In the genomic region with DNA sequence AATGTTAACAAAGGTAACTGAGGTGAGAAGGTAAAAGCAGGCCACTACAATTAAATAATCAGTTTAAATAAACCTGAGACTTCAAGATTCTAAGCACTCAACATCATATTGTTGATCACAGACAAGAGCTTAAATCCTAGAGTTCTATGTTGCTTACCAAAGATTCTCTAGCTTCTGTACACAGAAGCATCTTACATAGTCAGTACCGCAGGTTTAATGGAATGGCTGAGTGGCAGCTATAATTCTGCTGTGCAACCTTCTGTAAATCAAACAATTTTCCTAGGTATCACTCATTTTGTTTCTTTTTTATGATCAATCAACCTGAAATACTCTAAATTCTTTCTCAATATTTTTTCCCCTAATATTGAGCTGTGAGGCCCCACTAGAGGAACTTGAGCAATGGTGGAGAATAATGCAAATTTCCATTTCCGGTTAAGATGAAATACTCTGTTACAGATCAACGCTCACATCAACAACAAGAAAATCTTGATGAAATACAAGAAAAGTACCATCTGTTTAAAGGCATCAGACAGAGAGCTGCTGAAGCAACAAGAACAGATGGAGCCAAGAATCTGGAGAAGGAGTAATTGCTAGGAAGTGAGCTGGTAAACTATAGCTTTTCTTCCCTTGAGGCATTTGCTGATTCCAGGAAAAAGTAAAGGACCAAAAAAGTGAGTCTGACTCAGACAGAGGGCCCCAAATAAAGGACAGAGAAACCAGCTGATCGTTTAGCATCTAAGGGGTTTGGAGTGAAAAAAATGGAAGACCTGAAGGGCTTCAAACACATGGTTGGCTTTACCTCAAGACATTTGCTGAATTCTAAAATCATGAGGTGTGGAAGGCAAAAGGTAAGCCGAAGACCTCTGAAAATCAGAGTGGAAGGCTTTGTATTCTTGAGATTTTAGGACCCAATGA, we compare ENCODE assay signal across 10 cellular contexts. TPM values are rescaled to one million over a fixed set of nuclear protein-coding genes. Genes with fewer than 3 reads are reported as not detected.
A peak's percentile ranks its signal among the peaks of the same experiment; 100 is the strongest.
DNase-seq lines count a peak whose midpoint lies in the region; ATAC-seq and TF ChIP-seq lines count a peak whose summit lies in the region.
"Had no signal": no experiment of that assay in that cellular context is flagged by ENCODE, and none has a peak within 500 bp of the region (broad histone marks: within the 10 kb centered on the region; RNA-seq: fewer than 3 reads in every experiment).

No MANE protein-coding gene starts in this region.

- H3K36me3 ChIP-seq in CD4-positive, CD25-positive, alpha-beta regulatory T cell (ENCODE audit: control insufficient read depth, insufficient read depth, low read length), result peaks cover 24% of the 10 kb centered on the region

- no peaks in the 10 kb centered on the region for H3K27me3 ChIP-seq in CD4-positive, CD25-positive, alpha-beta regulatory T cell (ENCODE audit: control insufficient read depth, insufficient read depth, low read length)
- no peaks in the 10 kb centered on the region for H3K27me3 ChIP-seq in CD4-positive, alpha-beta T cell (ENCODE audit: control insufficient read depth, insufficient read depth, low read length)

- peak in 1 of 2 donors; percentile 37 for ATAC-seq in CD4-positive, CD25-positive, alpha-beta regulatory T cell (ENCODE audit: low read depth in 2 of 2)
- peak; percentile 94 for ATAC-seq in GM19328 (IDR thresholded peaks at IDR 0.05; ENCODE audit: unreplicated experiment)
- peak; percentile 93 for ATAC-seq in HG03066 (IDR thresholded peaks at IDR 0.05; ENCODE audit: low read depth, unreplicated experiment)
- ATAC-seq in CD4-positive, alpha-beta T cell (ENCODE audit: poor library complexity), result no peak
- ATAC-seq: PC-3 had no signal

- H3K4me3 ChIP-seq in CD4-positive, CD25-positive, alpha-beta regulatory T cell (ENCODE audit: low read depth, low read length), result no peak overlapping the region
- no peak overlapping the region for H3K4me3 ChIP-seq in cardiac fibroblast (replicated peaks in 1 of 2; ENCODE audit: low read depth in 2 of 2, low read length in 2 of 2)

- CTCF ChIA-PET in CD4-positive, alpha-beta T cell (lab: Charles Lee), result interaction anchor here (0.5 kb wide), 1 partner anchor 10 kb away, joined by 5 read pairs; no protein-coding TSS in a partner anchor

- POLR2A ChIA-PET in CD4-positive, alpha-beta T cell (lab: Charles Lee), result interaction anchor here (0.6 kb wide), 1 partner anchor 60 kb away, joined by 3 read pairs; no protein-coding TSS in a partner anchor

- H3K27ac ChIP-seq in CD4-positive, CD25-positive, alpha-beta regulatory T cell (ENCODE audit: insufficient read depth, low read length, poor library complexity, severe bottlenecking), result no peak overlapping the region
- H3K27ac ChIP-seq in CD4-positive, alpha-beta T cell (ENCODE audit: low read depth, low read length), result no peak overlapping the region

- intact Hi-C loops in CD4-positive, alpha-beta T cell (cut with DNase I, micrococcal nuclease), result no loop called here

- no peak for DNase-seq in CD4-positive, CD25-positive, alpha-beta regulatory T cell
- DNase-seq in cardiac fibroblast (ENCODE audit: low read depth in 2 of 2) (peak; percentile 70 to 86), NCI-H526 (lab: John Stamatoyannopoulos, UW) (no peak), superior temporal gyrus (ENCODE audit: extremely low spot score) (no peak), HUDEP-2 (lab: John Stamatoyannopoulos, UW; ENCODE audit: unreplicated experiment in 76 of 76) (no peak)
- no peak for DNase-seq in CD4-positive, alpha-beta T cell
- DNase-seq: PC-3; stimulated activated naive CD4-positive, alpha-beta T cell treated with Interleukin-2 at 50 U/mL for 16 hours had no signal

- no peaks in the 10 kb centered on the region for H3K4me1 ChIP-seq in CD4-positive, CD25-positive, alpha-beta regulatory T cell (ENCODE audit: control insufficient read depth, insufficient read depth, low read length, poor library complexity, severe bottlenecking)

- H3K27me3 Mint-ChIP-seq in CD4-positive, CD25-positive, alpha-beta regulatory T cell, result no peaks in the 10 kb centered on the region
- H3K27me3 Mint-ChIP-seq in CD4-positive, alpha-beta T cell, result no peaks in the 10 kb centered on the region

- peaks cover 10 to 22% (median 13%) of the 10 kb centered on the region in 4 donors for H3K4me1 Mint-ChIP-seq in CD4-positive, CD25-positive, alpha-beta regulatory T cell
- peaks cover 6% of the 10 kb centered on the region for H3K4me1 Mint-ChIP-seq in CD4-positive, alpha-beta T cell (ENCODE audit: low read depth)

- no peak for TF ChIP-seq CTCF in cardiac fibroblast (IDR thresholded peaks at IDR 0.05; ENCODE audit: low read depth, low read length)
- no peak for TF ChIP-seq CTCF in CD4-positive, alpha-beta T cell (IDR thresholded peaks at IDR 0.05)

- H3K4me3 Mint-ChIP-seq in CD4-positive, CD25-positive, alpha-beta regulatory T cell, result no peak overlapping the region
- no peak overlapping the region for H3K4me3 Mint-ChIP-seq in CD4-positive, alpha-beta T cell

- peaks cover 24% of the 10 kb centered on the region for H3K36me3 Mint-ChIP-seq in CD4-positive, CD25-positive, alpha-beta regulatory T cell
- peaks cover 79% of the 10 kb centered on the region for H3K36me3 Mint-ChIP-seq in CD4-positive, alpha-beta T cell (ENCODE audit: low read depth)

- no peaks in the 10 kb centered on the region for H3K9me3 Mint-ChIP-seq in CD4-positive, CD25-positive, alpha-beta regulatory T cell
- H3K9me3 Mint-ChIP-seq in CD4-positive, alpha-beta T cell, result no peaks in the 10 kb centered on the region

- no peaks in the 10 kb centered on the region for H3K9me3 ChIP-seq in CD4-positive, CD25-positive, alpha-beta regulatory T cell (ENCODE audit: control insufficient read depth in 2 of 2, low read length in 2 of 2)
- H3K9me3 ChIP-seq in CD4-positive, alpha-beta T cell (ENCODE audit: control insufficient read depth, low read length), result no peaks in the 10 kb centered on the region

- H3K27ac Mint-ChIP-seq in CD4-positive, CD25-positive, alpha-beta regulatory T cell, result peak overlapping the region; percentile 44 to 88 (median 69)
- H3K27ac Mint-ChIP-seq in CD4-positive, alpha-beta T cell, result no peak overlapping the region

RNA-seq across cellular contexts. Expression of a gene that starts 22.6 kb away (rescaled TPM):
- total RNA-seq in CD4-positive, CD25-positive, alpha-beta regulatory T cell, result 62.5 TPM
- 10 to 100 TPM; 23.3 to 33.0 (median 29.4) TPM for polyA plus RNA-seq in CD4-positive, CD25-positive, alpha-beta regulatory T cell
- total RNA-seq in CD4-positive, alpha-beta T cell, result 10 to 100 TPM; 85.9 to 88.6 TPM

RNA-seq across cellular contexts. Expression of a gene that starts 47.1 kb away (rescaled TPM):
- total RNA-seq in CD4-positive, CD25-positive, alpha-beta regulatory T cell, result not detected
- polyA plus RNA-seq in CD4-positive, CD25-positive, alpha-beta regulatory T cell, result under 1 TPM in 1 of 4 donors, not detected in 3; 0.27 TPM
- 1 to 10 TPM; 3.4 to 7.0 TPM for total RNA-seq in CD4-positive, alpha-beta T cell
- total RNA-seq: PC-3 had no signal

Comparison
In these comparisons a context has a peak if more than half of its experiments do, and no peak if none do; other contexts are left out.
1. DNase-seq: peak in cardiac fibroblast (2 of 2); none in CD4-positive, CD25-positive, alpha-beta regulatory T cell (0 of 3), NCI-H526 (0 of 2), superior temporal gyrus (single experiment), CD4-positive, alpha-beta T cell (0 of 10) and HUDEP-2 (0 of 76).